In the genomic region with DNA sequence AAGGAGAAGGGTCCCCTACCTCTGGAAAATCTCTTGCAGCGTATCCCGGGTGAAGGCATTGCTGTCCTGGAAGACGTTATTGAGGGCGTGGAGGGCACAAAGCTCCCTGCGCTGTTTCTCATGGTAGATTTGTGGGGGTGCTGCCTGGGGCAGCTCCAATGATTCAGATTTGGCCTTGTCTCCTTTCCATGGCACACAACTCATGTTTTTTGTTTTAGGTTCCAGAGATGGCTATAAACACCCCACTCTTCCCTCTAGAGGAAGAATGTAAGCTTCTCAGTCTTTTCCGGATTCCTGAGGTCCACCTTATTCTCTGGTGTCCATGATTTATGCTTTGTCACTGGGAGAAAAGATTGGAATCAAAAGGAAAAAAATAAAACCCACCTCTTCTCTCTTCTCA, we compare ENCODE assay signal across 6 cellular contexts. TPM values are rescaled to one million over a fixed set of nuclear protein-coding genes. Genes with fewer than 3 reads are reported as not detected.
DNase-seq lines count a peak whose midpoint lies in the region; ATAC-seq and TF ChIP-seq lines count a peak whose summit lies in the region.

No MANE protein-coding gene starts in this region.

- no peaks in the 10 kb centered on the region for H3K27me3 Mint-ChIP-seq in IgD-negative memory B cell

- intact Hi-C loops in mammary epithelial cell (cut with micrococcal nuclease), result loop anchor here (1.0 kb wide), 2 partner anchors 18 to 43 kb away; a partner anchor contains a TSS

- CTCF ChIA-PET in mammary epithelial cell (lab: Charles Lee; ENCODE audit: low non-redundant PET), result interaction anchor here (0.5 kb wide), 1 partner anchor 18 kb away, joined by 3 read pairs; no protein-coding TSS in a partner anchor

- peak overlapping the region; percentile 97 to 99 (median 98) for H3K27ac Mint-ChIP-seq in IgD-negative memory B cell

- TF ChIP-seq CTCF in mammary epithelial cell (conservative IDR thresholded peaks at IDR 0.05 in 1 of 2, IDR thresholded peaks at IDR 0.05 in 1 of 2; ENCODE audit: extremely low read depth in 1 of 2, insufficient read depth in 1 of 2, low read depth in 1 of 2, low read length in 2 of 2) (peak in 1 of 2 donors; percentile 8), neural cell (IDR thresholded peaks at IDR 0.05; ENCODE audit: poor library complexity, severe bottlenecking) (no peak)

- H3K9me3 Mint-ChIP-seq in IgD-negative memory B cell, result peaks cover 0 to 1% (median 0%) of the 10 kb centered on the region in 3 donors

- H3F3A ChIP-seq in neural cell (ENCODE audit: insufficient read depth, low read length, poor library complexity, severe bottlenecking), result no peaks in the 10 kb centered on the region

- peaks cover 58% of the 10 kb centered on the region for H3K79me2 ChIP-seq in mammary epithelial cell (ENCODE audit: insufficient read depth, low read length)
- H3K79me2 ChIP-seq in neural cell (replicated peaks; ENCODE audit: insufficient read depth, low read length), result peaks cover 55% of the 10 kb centered on the region

- H3K4me2 ChIP-seq in mammary epithelial cell (ENCODE audit: insufficient read depth, low read depth, low read length), result peak overlapping the region; percentile 97
- H3K4me2 ChIP-seq in neural cell (ENCODE audit: low read length), result peak overlapping the region; percentile 98

- no peak overlapping the region for H2AFZ ChIP-seq in mammary epithelial cell (ENCODE audit: low read depth, low read length)
- H2AFZ ChIP-seq in neural cell (ENCODE audit: low read depth, low read length), result peak overlapping the region; percentile 51

- H3K9me3 ChIP-seq in mammary epithelial cell (replicated peaks; ENCODE audit: insufficient read depth, low read length) (no peaks in the 10 kb centered on the region), neural cell (ENCODE audit: low read length) (no peaks in the 10 kb centered on the region)

- H3K27me3 ChIP-seq in mammary epithelial cell (ENCODE audit: insufficient read depth, low read length), result no peaks in the 10 kb centered on the region
- no peaks in the 10 kb centered on the region for H3K27me3 ChIP-seq in neural cell (ENCODE audit: insufficient read depth, low read depth, low read length)

- WGBS in mammary epithelial cell (ENCODE audit: low coverage, missing lambda C conversion rate), result 6% methylated on average over 6 of the region's 6 CpGs

- peaks cover 49% of the 10 kb centered on the region for H3K4me1 ChIP-seq in mammary epithelial cell (ENCODE audit: insufficient read depth, low read length)

- H3K27ac ChIP-seq in mammary epithelial cell (ENCODE audit: insufficient read depth, low read depth, low read length), result peak overlapping the region; percentile 95
- peak overlapping the region; percentile 79 for H3K27ac ChIP-seq in neural cell (ENCODE audit: low read length)

- no peaks in the 10 kb centered on the region for H3K36me3 Mint-ChIP-seq in IgD-negative memory B cell

- H3K4me3 Mint-ChIP-seq in IgD-negative memory B cell, result peak overlapping the region; percentile 94 to 98 (median 96)

- H3K9ac ChIP-seq in mammary epithelial cell (ENCODE audit: insufficient read depth, low read length), result peak overlapping the region; percentile 95
- H3K9ac ChIP-seq in neural cell (ENCODE audit: low read length), result peak overlapping the region; percentile 94

- in situ Hi-C loops in mammary epithelial cell (cut with MboI; ENCODE audit: low sequenced_read_pairs in 2 of 2), result no loop called here

- dilution Hi-C loops in mammary epithelial cell (cut with HindIII; ENCODE audit: low sequenced_read_pairs), result loop anchor here (5.0 kb wide), 1 partner anchor 47 kb away; no protein-coding TSS in a partner anchor

- no peak for TF ChIP-seq EP300 in neural cell (conservative IDR thresholded peaks at IDR 0.05; ENCODE audit: poor library complexity, severe bottlenecking)

- peak overlapping the region; percentile 57 to 84 (median 76) for H3K4me3 ChIP-seq in mammary epithelial cell (replicated peaks in 1 of 3; ENCODE audit: insufficient read depth in 1 of 3, low read depth in 2 of 3, low read length in 3 of 3)
- peak overlapping the region; percentile 94 for H3K4me3 ChIP-seq in neural cell (ENCODE audit: low read length)

- DNase-seq in mammary epithelial cell, result peak; percentile 54

- no peak for TF ChIP-seq RAD21 in neural cell (conservative IDR thresholded peaks at IDR 0.05)

- ATAC-seq in GM18870 (IDR thresholded peaks at IDR 0.05; ENCODE audit: unreplicated experiment) (no peak), GM18868 (IDR thresholded peaks at IDR 0.05; ENCODE audit: unreplicated experiment) (no peak), GM21737 (IDR thresholded peaks at IDR 0.05; ENCODE audit: unreplicated experiment) (no peak)

- H3K36me3 ChIP-seq in mammary epithelial cell (ENCODE audit: insufficient read depth, low read length) (no peaks in the 10 kb centered on the region), neural cell (ENCODE audit: insufficient read depth, low read length) (no peaks in the 10 kb centered on the region)

- peaks cover 40 to 49% (median 40%) of the 10 kb centered on the region in 3 donors for H3K4me1 Mint-ChIP-seq in IgD-negative memory B cell

- no peaks in the 10 kb centered on the region for H3K9me2 ChIP-seq in neural cell (ENCODE audit: insufficient read depth, low read length)

- TSS peak; percentile 74 for BruUV-seq in mammary epithelial cell (replicated peaks; lab: Mats Ljungman, UMichigan)

- no peaks in the 10 kb centered on the region for H4K20me1 ChIP-seq in mammary epithelial cell (ENCODE audit: insufficient read depth, low read length)
- H4K20me1 ChIP-seq in neural cell (ENCODE audit: insufficient read depth), result no peaks in the 10 kb centered on the region

TF ChIP-seq in neural cell, 6 proteins besides CTCF, POLR2A, EP300 and RAD21:
- TF ChIP-seq TAF1 (IDR thresholded peaks at IDR 0.05; ENCODE audit: low read depth) (no peak), MXI1 (conservative IDR thresholded peaks at IDR 0.05; ENCODE audit: poor library complexity, severe bottlenecking) (no peak), POLR2AphosphoS5 (IDR thresholded peaks at IDR 0.05) (no peak), EZH2 (IDR thresholded peaks at IDR 0.05; ENCODE audit: borderline replicate concordance, insufficient read depth, low read length, poor library complexity, severe bottlenecking) (no peak), SMC3 (conservative IDR thresholded peaks at IDR 0.05; ENCODE audit: poor library complexity) (no peak)
- TF ChIP-seq, protein P1, sequence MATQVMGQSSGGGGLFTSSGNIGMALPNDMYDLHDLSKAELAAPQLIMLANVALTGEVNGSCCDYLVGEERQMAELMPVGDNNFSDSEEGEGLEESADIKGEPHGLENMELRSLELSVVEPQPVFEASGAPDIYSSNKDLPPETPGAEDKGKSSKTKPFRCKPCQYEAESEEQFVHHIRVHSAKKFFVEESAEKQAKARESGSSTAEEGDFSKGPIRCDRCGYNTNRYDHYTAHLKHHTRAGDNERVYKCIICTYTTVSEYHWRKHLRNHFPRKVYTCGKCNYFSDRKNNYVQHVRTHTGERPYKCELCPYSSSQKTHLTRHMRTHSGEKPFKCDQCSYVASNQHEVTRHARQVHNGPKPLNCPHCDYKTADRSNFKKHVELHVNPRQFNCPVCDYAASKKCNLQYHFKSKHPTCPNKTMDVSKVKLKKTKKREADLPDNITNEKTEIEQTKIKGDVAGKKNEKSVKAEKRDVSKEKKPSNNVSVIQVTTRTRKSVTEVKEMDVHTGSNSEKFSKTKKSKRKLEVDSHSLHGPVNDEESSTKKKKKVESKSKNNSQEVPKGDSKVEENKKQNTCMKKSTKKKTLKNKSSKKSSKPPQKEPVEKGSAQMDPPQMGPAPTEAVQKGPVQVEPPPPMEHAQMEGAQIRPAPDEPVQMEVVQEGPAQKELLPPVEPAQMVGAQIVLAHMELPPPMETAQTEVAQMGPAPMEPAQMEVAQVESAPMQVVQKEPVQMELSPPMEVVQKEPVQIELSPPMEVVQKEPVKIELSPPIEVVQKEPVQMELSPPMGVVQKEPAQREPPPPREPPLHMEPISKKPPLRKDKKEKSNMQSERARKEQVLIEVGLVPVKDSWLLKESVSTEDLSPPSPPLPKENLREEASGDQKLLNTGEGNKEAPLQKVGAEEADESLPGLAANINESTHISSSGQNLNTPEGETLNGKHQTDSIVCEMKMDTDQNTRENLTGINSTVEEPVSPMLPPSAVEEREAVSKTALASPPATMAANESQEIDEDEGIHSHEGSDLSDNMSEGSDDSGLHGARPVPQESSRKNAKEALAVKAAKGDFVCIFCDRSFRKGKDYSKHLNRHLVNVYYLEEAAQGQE (IDR thresholded peaks at IDR 0.05; ENCODE audit: borderline replicate concordance), result no peak

RNA-seq across cellular contexts. Expression of a gene that starts 1.0 kb away (rescaled TPM):
- polyA plus RNA-seq in IgD-negative memory B cell (5.4 TPM), mammary epithelial cell (42.8 TPM), neural cell (63.5 and 71.3 TPM in 2 replicates)
- total RNA-seq in mammary epithelial cell, result 10 to 100 TPM; 51.5 to 64.5 TPM
- polyA minus RNA-seq in mammary epithelial cell (68.6 TPM), neural cell (65.4 and 77.4 TPM in 2 replicates)

RNA-seq across cellular contexts. Expression of a gene that starts 6.0 kb away (rescaled TPM):
- polyA plus RNA-seq in IgD-negative memory B cell (46.7 TPM), mammary epithelial cell (20.1 TPM), neural cell (31.9 TPM in 2 replicates)
- total RNA-seq in mammary epithelial cell, result 10 to 100 TPM; 23.0 to 47.4 TPM
- polyA minus RNA-seq in mammary epithelial cell (33.3 TPM), neural cell (65.1 and 69.4 TPM in 2 replicates)

RNA-seq across cellular contexts. Expression of a gene that starts 18.0 kb away (rescaled TPM):
- 67.0 TPM for polyA plus RNA-seq in IgD-negative memory B cell
- 10 to 100 TPM; 56.5 to 76.7 TPM for total RNA-seq in mammary epithelial cell
- 52.0 TPM for polyA plus RNA-seq in mammary epithelial cell
- 20.8 TPM for polyA minus RNA-seq in mammary epithelial cell
- 79.1 and 112 TPM in 2 replicates for polyA plus RNA-seq in neural cell
- 30.7 and 30.9 TPM in 2 replicates for polyA minus RNA-seq in neural cell

RNA-seq across cellular contexts. Expression of a gene that starts 43.3 kb away (rescaled TPM):
- polyA plus RNA-seq in IgD-negative memory B cell (4.9 TPM), mammary epithelial cell (38.1 TPM), neural cell (38.3 and 51.4 TPM in 2 replicates)
- total RNA-seq in mammary epithelial cell, result 10 to 100 TPM; 19.5 to 34.1 TPM
- polyA minus RNA-seq in mammary epithelial cell (28.1 TPM), neural cell (23.1 and 24.9 TPM in 2 replicates)

RNA-seq across cellular contexts. Expression of a gene that starts 43.6 kb away (rescaled TPM):
- not detected for polyA plus RNA-seq in IgD-negative memory B cell
- 1 to 10 TPM; 2.1 to 5.7 TPM for total RNA-seq in mammary epithelial cell
- 0.52 TPM for polyA plus RNA-seq in mammary epithelial cell
- 3.7 TPM for polyA minus RNA-seq in mammary epithelial cell
- 14.0 and 16.9 TPM in 2 replicates for polyA plus RNA-seq in neural cell
- 23.6 and 28.6 TPM in 2 replicates for polyA minus RNA-seq in neural cell
